Comparison of ENCODE assay signal across 8 cellular contexts in genomic region chr7:77696057-77696642, GRCh38. TPM values are rescaled to one million over a fixed set of nuclear protein-coding genes. Genes with fewer than 3 reads are reported as not detected.
DNase-seq lines count a peak whose midpoint lies in the region; ATAC-seq, FAIRE-seq and TF ChIP-seq lines count a peak whose summit lies in the region.

Gene RSBN1L (plus strand): TSS chr7:77696459. CDS start chr7:77696470, 11 bp downstream.

- intact Hi-C loops in colonic mucosa (cut with DNase I) (no loop called here), left colon (cut with DNase I, micrococcal nuclease) (no loop called here)

- H3K4me3 ChIP-seq in BLaER1, result peak within 1 kb of the TSS; percentile 99
- peak within 1 kb of the TSS; percentile 61 for H3K4me3 ChIP-seq in colonic mucosa

- H3K27me3 ChIP-seq in BLaER1 (no peaks in the 10 kb centered on the region), colonic mucosa (no peaks in the 10 kb centered on the region)

- peak within 1 kb of the TSS; percentile 96 for H3K4me2 ChIP-seq in BLaER1

- no peaks in the 10 kb centered on the region; the same call in 1 of the 2 replicates for H3K9me3 ChIP-seq in BLaER1
- no peaks in the 10 kb centered on the region for H3K9me3 ChIP-seq in colonic mucosa

- H3K9ac ChIP-seq in BLaER1 (peak within 1 kb of the TSS; percentile 98), colonic mucosa (ENCODE audit: low read depth in 2 of 2, low read length in 2 of 2) (peak within 1 kb of the TSS; percentile 89 to 99)

- peak; percentile 96 for ATAC-seq in HG03457 (IDR thresholded peaks at IDR 0.05; ENCODE audit: unreplicated experiment)
- ATAC-seq in left colon, result peak; percentile 91

- H3K4me1 ChIP-seq in BLaER1 (peaks cover 45% of the 10 kb centered on the region), colonic mucosa (peaks cover 3% of the 10 kb centered on the region)

- H3K27ac ChIP-seq in BLaER1, result peak within 1 kb of the TSS; percentile 98
- H3K27ac ChIP-seq in colonic mucosa, result peak within 1 kb of the TSS; percentile 93

- no peak for TF ChIP-seq CTCF in colonic mucosa (IDR thresholded peaks at IDR 0.05)

- H3K36me3 ChIP-seq in BLaER1 (peaks cover 16% of the 10 kb centered on the region; the same call in 1 of the 2 replicates), colonic mucosa (no peaks in the 10 kb centered on the region)

- peak; percentile 85 for FAIRE-seq in GM19239 (lab: Jason Lieb, UNC)

- peaks cover 42% of the 10 kb centered on the region for H4K20me1 ChIP-seq in BLaER1

- peak; percentile 89 for DNase-seq in GM19239 (ENCODE audit: insufficient read length, low spot score)
- DNase-seq in NCI-H524 treated with DMSO at 0.1 percent for 48 hours (lab: John Stamatoyannopoulos, UW), result peak; percentile 89
- DNase-seq in activated CD4-positive, alpha-beta T cell treated with anti-CD3 and anti-CD28 coated beads for 48 hours, result peak; percentile 99
- peak; percentile 99 for DNase-seq in colonic mucosa
- DNase-seq in left colon, result peak; percentile 98 to 99
- peak; percentile 98 for DNase-seq in stimulated activated CD4-positive, alpha-beta T cell treated with anti-CD3 and anti-CD28 coated beads, Interleukin-1b, Interleukin-23, amount 100 ng/mL, for 48 hours

RNA-seq across cellular contexts. Expression of gene RSBN1L, which starts in this region (rescaled TPM):
- total RNA-seq in colonic mucosa (10 to 100 TPM; 20.1 to 25.5 TPM), left colon (10 to 100 TPM; 20.8 to 22.5 TPM)

Comparison
In these comparisons a context has a peak if more than half of its experiments do, and no peak if none do; other contexts are left out.
1. Peak in every context shown above with its lines: DNase-seq, ATAC-seq, H3K4me3 ChIP-seq and H3K27ac ChIP-seq.